1 cellular context compared by ENCODE assay signal in the genomic region with DNA sequence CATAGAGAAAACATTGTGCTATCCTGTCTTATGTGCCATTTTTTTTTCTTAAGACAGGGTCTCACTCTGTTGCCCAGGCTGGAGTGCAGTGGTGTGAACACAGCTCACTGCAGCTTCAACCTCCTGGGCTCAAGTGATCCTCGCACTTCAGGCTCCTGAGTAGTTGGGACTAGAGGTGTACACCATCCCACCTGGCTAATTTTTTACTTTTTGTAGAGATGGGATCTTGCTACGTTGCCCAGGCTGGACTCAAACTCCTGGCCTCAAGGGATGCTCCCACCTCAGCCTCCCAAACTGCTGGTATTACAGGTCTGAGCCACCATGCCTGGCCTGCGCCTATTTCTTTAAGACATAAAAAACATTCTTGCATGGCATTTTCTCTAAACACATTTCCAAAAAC.
TF ChIP-seq lines count a peak whose summit lies in the region.

No MANE protein-coding gene starts in this region.

TF ChIP-seq in A549, 52 proteins besides CTCF, POLR2A, EP300 and RAD21 (continued from another document):
- TF ChIP-seq RARB (CRISPR knock-in tag; IDR thresholded peaks at IDR 0.05) (no peak), JUN (IDR thresholded peaks at IDR 0.05) (no peak), HOXB13 (CRISPR knock-in tag; IDR thresholded peaks at IDR 0.05; ENCODE audit: low read depth) (no peak)
TF ChIP-seq in A549: peak in this region for 0.
